16 cellular contexts compared by ENCODE assay signal in the genomic region with DNA sequence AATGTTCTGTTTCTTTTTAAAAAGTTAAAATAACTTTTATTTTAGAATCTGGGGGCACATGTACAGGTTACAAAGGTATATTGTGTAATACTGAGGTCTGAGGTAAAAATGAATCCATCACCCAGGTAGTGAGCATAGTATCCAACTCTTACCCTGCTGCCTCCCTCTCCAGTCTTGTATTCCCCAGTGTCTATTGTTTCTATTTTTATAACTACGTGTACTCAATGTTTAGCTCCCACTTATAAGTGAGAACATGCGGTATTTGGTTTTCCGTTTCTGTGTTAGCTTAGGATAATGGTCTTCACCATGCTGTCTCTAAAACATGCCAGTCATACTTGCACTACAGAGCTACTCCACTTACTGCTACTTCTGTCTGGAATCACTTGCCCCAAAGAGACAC.
"Had no signal": no experiment of that assay in that cellular context is flagged by ENCODE, and none has a peak within 500 bp of the region (broad histone marks: within the 10 kb centered on the region; RNA-seq: fewer than 3 reads in every experiment).

No MANE protein-coding gene starts in this region.

- H3K27ac Mint-ChIP-seq: activated naive CD8-positive, alpha-beta T cell treated with anti-CD3 and anti-CD28 coated beads, Interleukin-2, amount 50 U/mL, for 24 hours; activated T-cell treated with anti-CD3 and anti-CD28 coated beads, Interleukin-2, amount 50 U/mL, for 24 hours had no signal

- H3K9me3 Mint-ChIP-seq: activated T-cell treated with anti-CD3 and anti-CD28 coated beads, Interleukin-2, amount 50 U/mL, for 24 hours had no signal

- DNase-seq: activated CD4-positive, alpha-beta T cell treated with anti-CD3 and anti-CD28 coated beads, Interleukin-2, amount 50 U/mL, for 48 hours; activated gamma-delta T cell; activated naive CD8-positive, alpha-beta T cell treated with anti-CD3 and anti-CD28 coated beads, Interleukin-2, amount 50 U/mL, for 24 hours; activated T-cell treated with anti-CD3 and anti-CD28 coated beads, Interleukin-2, amount 50 U/mL, for 24 hours; dorsolateral prefrontal cortex; left colon; mammary epithelial cell; psoas muscle; sigmoid colon; spleen; stomach; testis; upper lobe of left lung had no signal

- H3K9me3 ChIP-seq: ascending aorta, gastroesophageal sphincter, psoas muscle, sigmoid colon, spleen, stomach, testis, upper lobe of left lung had no signal

- H3K4me3 Mint-ChIP-seq: activated naive CD8-positive, alpha-beta T cell treated with anti-CD3 and anti-CD28 coated beads, Interleukin-2, amount 50 U/mL, for 24 hours; activated T-cell treated with anti-CD3 and anti-CD28 coated beads, Interleukin-2, amount 50 U/mL, for 24 hours; neural crest cell had no signal

- H3K27me3 Mint-ChIP-seq: activated naive CD8-positive, alpha-beta T cell treated with anti-CD3 and anti-CD28 coated beads, Interleukin-2, amount 50 U/mL, for 24 hours; activated T-cell treated with anti-CD3 and anti-CD28 coated beads, Interleukin-2, amount 50 U/mL, for 24 hours had no signal

- ATAC-seq: activated naive CD8-positive, alpha-beta T cell treated with anti-CD3 and anti-CD28 coated beads, Interleukin-2, amount 50 U/mL, for 24 hours; gastroesophageal sphincter; left colon; psoas muscle had no signal
